20 cellular contexts compared by ENCODE assay signal in the genomic region with DNA sequence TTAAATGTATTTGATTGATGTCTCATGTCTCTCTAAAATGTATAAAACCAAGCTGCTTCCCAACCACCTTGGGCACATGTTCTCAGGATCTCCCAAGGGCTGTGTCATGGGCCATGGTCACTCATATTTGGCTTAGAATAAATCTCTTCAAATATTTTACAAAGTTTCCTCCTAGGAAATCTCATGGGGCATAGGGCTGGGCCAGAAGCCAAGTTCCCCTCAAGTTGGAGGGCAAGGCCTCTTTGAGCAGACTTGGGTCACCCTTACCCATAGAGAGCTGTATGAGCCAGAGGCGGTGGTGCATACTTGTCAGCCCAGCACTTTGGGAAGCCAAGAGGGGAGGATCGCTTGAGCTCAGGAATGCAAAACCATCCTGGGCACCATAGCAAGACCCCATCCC. TPM values are rescaled to one million over a fixed set of nuclear protein-coding genes. Genes with fewer than 3 reads are reported as not detected.
DNase-seq lines count a peak whose midpoint lies in the region; ATAC-seq and TF ChIP-seq lines count a peak whose summit lies in the region.
"Had no signal": no experiment of that assay in that cellular context is flagged by ENCODE, and none has a peak within 500 bp of the region (broad histone marks: within the 10 kb centered on the region; RNA-seq: fewer than 3 reads in every experiment).

No MANE protein-coding gene starts in this region.

- intact Hi-C loops in natural killer cell (cut with micrococcal nuclease), result no loop called here
- intact Hi-C loops in activated T-helper 2 cell treated with anti-CD3 and anti-CD28 coated beads, Interferon-gamma antibody, Interleukin-2, Interleukin-4, amounts not matched to agents 10 μg/mL and 5 μg/mL and 100 μg/mL, durations not matched to agents 14 hours and 24 hours and 36 hours (cut with micrococcal nuclease), result loop anchor here (5.0 kb wide), 1 partner anchor 143 kb away; no protein-coding TSS in a partner anchor

- H3K27me3 Mint-ChIP-seq in natural killer cell (ENCODE audit: low read depth in 2 of 2) (no peaks in the 10 kb centered on the region), progenitor cell of endocrine pancreas (no peaks in the 10 kb centered on the region)
- no peaks in the 10 kb centered on the region for H3K27me3 Mint-ChIP-seq in natural killer cell treated with Interleukin-12 subunit alpha and Interleukin-12 subunit beta and Interleukin-15 and Interleukin-18, amount 100 ng/mL, for 72 hours
- H3K27me3 Mint-ChIP-seq in activated T-helper 2 cell treated with anti-CD3 and anti-CD28 coated beads, Interferon-gamma antibody, Interleukin-2, Interleukin-4, amounts not matched to agents 10 μg/mL and 5 μg/mL and 100 μg/mL, durations not matched to agents 14 hours and 24 hours and 36 hours (ENCODE audit: low read depth), result no peaks in the 10 kb centered on the region
- H3K27me3 Mint-ChIP-seq in activated CD8-positive, alpha-beta memory T cell treated with anti-CD3 and anti-CD28 coated beads, Interleukin-2, amount 10 ng/mL, durations not matched to agents 7 days and 5 days, result no peaks in the 10 kb centered on the region

- ATAC-seq in natural killer cell (no peak), HG02973 (IDR thresholded peaks at IDR 0.05; ENCODE audit: unreplicated experiment) (no peak)
- no peak for ATAC-seq in natural killer cell treated with Interleukin-12 subunit alpha and Interleukin-12 subunit beta and Interleukin-15 and Interleukin-18, amount 100 ng/mL, for 72 hours
- no peak for ATAC-seq in activated CD8-positive, alpha-beta memory T cell treated with anti-CD3 and anti-CD28 coated beads, Interleukin-2, amount 10 ng/mL, durations not matched to agents 7 days and 5 days
- ATAC-seq: CD8-positive, alpha-beta T cell; Panc1 had no signal

- H3K4me3 Mint-ChIP-seq in natural killer cell, result peak overlapping the region; percentile 35
- H3K4me3 Mint-ChIP-seq in natural killer cell treated with Interleukin-12 subunit alpha and Interleukin-12 subunit beta and Interleukin-15 and Interleukin-18, amount 100 ng/mL, for 72 hours, result no peak overlapping the region
- H3K4me3 Mint-ChIP-seq in activated T-helper 2 cell treated with anti-CD3 and anti-CD28 coated beads, Interferon-gamma antibody, Interleukin-2, Interleukin-4, amounts not matched to agents 10 μg/mL and 5 μg/mL and 100 μg/mL, durations not matched to agents 14 hours and 24 hours and 36 hours (ENCODE audit: low read depth), result peak overlapping the region; percentile 11
- peak overlapping the region; percentile 24 for H3K4me3 Mint-ChIP-seq in progenitor cell of endocrine pancreas (ENCODE audit: low read depth)
- no peak overlapping the region for H3K4me3 Mint-ChIP-seq in activated CD8-positive, alpha-beta memory T cell treated with anti-CD3 and anti-CD28 coated beads, Interleukin-2, amount 10 ng/mL, durations not matched to agents 7 days and 5 days
- H3K4me3 Mint-ChIP-seq: CD8-positive, alpha-beta T cell; H9 had no signal

- peaks cover 30 to 38% of the 10 kb centered on the region in 2 donors for H3K4me1 Mint-ChIP-seq in natural killer cell
- H3K4me1 Mint-ChIP-seq in natural killer cell treated with Interleukin-12 subunit alpha and Interleukin-12 subunit beta and Interleukin-15 and Interleukin-18, amount 100 ng/mL, for 72 hours (ENCODE audit: low read depth in 2 of 2), result peaks cover 16 to 24% of the 10 kb centered on the region in 2 donors
- peaks cover 21% of the 10 kb centered on the region for H3K4me1 Mint-ChIP-seq in activated T-helper 2 cell treated with anti-CD3 and anti-CD28 coated beads, Interferon-gamma antibody, Interleukin-2, Interleukin-4, amounts not matched to agents 10 μg/mL and 5 μg/mL and 100 μg/mL, durations not matched to agents 14 hours and 24 hours and 36 hours (ENCODE audit: low read depth)
- peaks cover 12% of the 10 kb centered on the region for H3K4me1 Mint-ChIP-seq in progenitor cell of endocrine pancreas (ENCODE audit: low read depth)
- H3K4me1 Mint-ChIP-seq in activated CD8-positive, alpha-beta memory T cell treated with anti-CD3 and anti-CD28 coated beads, Interleukin-2, amount 10 ng/mL, durations not matched to agents 7 days and 5 days, result peaks cover 18% of the 10 kb centered on the region

- no peaks in the 10 kb centered on the region for H3K36me3 Mint-ChIP-seq in natural killer cell
- no peaks in the 10 kb centered on the region for H3K36me3 Mint-ChIP-seq in natural killer cell treated with Interleukin-12 subunit alpha and Interleukin-12 subunit beta and Interleukin-15 and Interleukin-18, amount 100 ng/mL, for 72 hours
- H3K36me3 Mint-ChIP-seq in activated T-helper 2 cell treated with anti-CD3 and anti-CD28 coated beads, Interferon-gamma antibody, Interleukin-2, Interleukin-4, amounts not matched to agents 10 μg/mL and 5 μg/mL and 100 μg/mL, durations not matched to agents 14 hours and 24 hours and 36 hours (ENCODE audit: low read depth), result peaks cover 10% of the 10 kb centered on the region
- no peaks in the 10 kb centered on the region for H3K36me3 Mint-ChIP-seq in progenitor cell of endocrine pancreas (ENCODE audit: insufficient read depth)
- peaks cover 1% of the 10 kb centered on the region for H3K36me3 Mint-ChIP-seq in activated CD8-positive, alpha-beta memory T cell treated with anti-CD3 and anti-CD28 coated beads, Interleukin-2, amount 10 ng/mL, durations not matched to agents 7 days and 5 days

- DNase-seq in natural killer cell (no peak), progenitor cell of endocrine pancreas (ENCODE audit: low spot score, unreplicated experiment) (no peak), superior temporal gyrus (ENCODE audit: extremely low spot score) (no peak)
- DNase-seq in natural killer cell treated with Interleukin-12 subunit alpha and Interleukin-12 subunit beta and Interleukin-15 and Interleukin-18, amount 100 ng/mL, for 72 hours (ENCODE audit: low spot score), result no peak
- DNase-seq in activated T-helper 2 cell treated with anti-CD3 and anti-CD28 coated beads, Interferon-gamma antibody, Interleukin-2, Interleukin-4, amounts not matched to agents 10 μg/mL and 5 μg/mL and 100 μg/mL, durations not matched to agents 14 hours and 24 hours and 36 hours (ENCODE audit: low spot score), result no peak
- DNase-seq in activated CD8-positive, alpha-beta memory T cell treated with anti-CD3 and anti-CD28 coated beads, Interleukin-2, amount 10 ng/mL, durations not matched to agents 7 days and 5 days, result no peak
- DNase-seq: BE2C; Calu3; CD8-positive, alpha-beta T cell; DMS153; H9; NCI-H1105; NCI-H2081; NCI-H2171; NCI-H345; NCI-H524; NCI-H774; NK-92 treated with Interleukin-12 subunit alpha and Interleukin-12 subunit beta, amount 100 ng/mL, for 24 hours had no signal

- H3K9me3 Mint-ChIP-seq in natural killer cell, result no peaks in the 10 kb centered on the region
- no peaks in the 10 kb centered on the region for H3K9me3 Mint-ChIP-seq in natural killer cell treated with Interleukin-12 subunit alpha and Interleukin-12 subunit beta and Interleukin-15 and Interleukin-18, amount 100 ng/mL, for 72 hours
- H3K9me3 Mint-ChIP-seq in activated T-helper 2 cell treated with anti-CD3 and anti-CD28 coated beads, Interferon-gamma antibody, Interleukin-2, Interleukin-4, amounts not matched to agents 10 μg/mL and 5 μg/mL and 100 μg/mL, durations not matched to agents 14 hours and 24 hours and 36 hours, result no peaks in the 10 kb centered on the region
- no peaks in the 10 kb centered on the region for H3K9me3 Mint-ChIP-seq in progenitor cell of endocrine pancreas (ENCODE audit: low read depth)
- no peaks in the 10 kb centered on the region for H3K9me3 Mint-ChIP-seq in activated CD8-positive, alpha-beta memory T cell treated with anti-CD3 and anti-CD28 coated beads, Interleukin-2, amount 10 ng/mL, durations not matched to agents 7 days and 5 days (ENCODE audit: low read depth)
- H3K9me3 Mint-ChIP-seq: CD8-positive, alpha-beta T cell; H9 had no signal

- TF ChIP-seq CTCF in natural killer cell (IDR thresholded peaks at IDR 0.05) (no peak), progenitor cell of endocrine pancreas (IDR thresholded peaks at IDR 0.05; ENCODE audit: unreplicated experiment) (no peak)

- H3K27ac Mint-ChIP-seq in natural killer cell, result peak overlapping the region in 1 of 2 donors; percentile 89
- no peak overlapping the region for H3K27ac Mint-ChIP-seq in natural killer cell treated with Interleukin-12 subunit alpha and Interleukin-12 subunit beta and Interleukin-15 and Interleukin-18, amount 100 ng/mL, for 72 hours
- H3K27ac Mint-ChIP-seq in activated T-helper 2 cell treated with anti-CD3 and anti-CD28 coated beads, Interferon-gamma antibody, Interleukin-2, Interleukin-4, amounts not matched to agents 10 μg/mL and 5 μg/mL and 100 μg/mL, durations not matched to agents 14 hours and 24 hours and 36 hours, result no peak overlapping the region
- no peak overlapping the region for H3K27ac Mint-ChIP-seq in progenitor cell of endocrine pancreas
- no peak overlapping the region for H3K27ac Mint-ChIP-seq in activated CD8-positive, alpha-beta memory T cell treated with anti-CD3 and anti-CD28 coated beads, Interleukin-2, amount 10 ng/mL, durations not matched to agents 7 days and 5 days
- H3K27ac Mint-ChIP-seq: CD8-positive, alpha-beta T cell; H9 had no signal

- CTCF ChIA-PET in activated CD8-positive, alpha-beta memory T cell treated with anti-CD3 and anti-CD28 coated beads, Interleukin-2, amount 10 ng/mL, durations not matched to agents 7 days and 5 days (lab: Charles Lee), result interaction anchor here (0.9 to 5.4 kb wide), 4 partner anchors 10 to 276 kb away, joined by 3 to 84 read pairs (median 3); partner anchors contain the start of gene SZRD1

RNA-seq across cellular contexts. Expression of gene FBXO42, which starts 2.3 kb away (rescaled TPM):
- total RNA-seq in natural killer cell, result 10 to 100 TPM; 19.5 to 24.5 (median 24.1) TPM
- total RNA-seq in natural killer cell treated with Interleukin-12 subunit alpha and Interleukin-12 subunit beta and Interleukin-15 and Interleukin-18, amount 100 ng/mL, for 72 hours, result 10 to 100 TPM; 27.9 to 34.9 TPM
- 17.9 and 18.5 TPM in 2 replicates for total RNA-seq in activated T-helper 2 cell treated with anti-CD3 and anti-CD28 coated beads, Interferon-gamma antibody, Interleukin-2, Interleukin-4, amounts not matched to agents 10 μg/mL and 5 μg/mL and 100 μg/mL, durations not matched to agents 14 hours and 24 hours and 36 hours
- total RNA-seq in progenitor cell of endocrine pancreas, result 26.8 and 30.5 TPM in 2 replicates
- 10 to 100 TPM; 17.6 to 19.7 TPM for total RNA-seq in activated CD8-positive, alpha-beta memory T cell treated with anti-CD3 and anti-CD28 coated beads, Interleukin-2, amount 10 ng/mL, durations not matched to agents 7 days and 5 days

RNA-seq across cellular contexts. Expression of gene SZRD1, which starts 12.4 kb away (rescaled TPM):
- total RNA-seq in natural killer cell (100 to 1,000 TPM; 170 to 187 (median 177) TPM), progenitor cell of endocrine pancreas (109 and 119 TPM in 2 replicates)
- total RNA-seq in natural killer cell treated with Interleukin-12 subunit alpha and Interleukin-12 subunit beta and Interleukin-15 and Interleukin-18, amount 100 ng/mL, for 72 hours, result 100 to 1,000 TPM; 232 to 279 TPM
- total RNA-seq in activated T-helper 2 cell treated with anti-CD3 and anti-CD28 coated beads, Interferon-gamma antibody, Interleukin-2, Interleukin-4, amounts not matched to agents 10 μg/mL and 5 μg/mL and 100 μg/mL, durations not matched to agents 14 hours and 24 hours and 36 hours, result 198 TPM in 2 replicates
- total RNA-seq in activated CD8-positive, alpha-beta memory T cell treated with anti-CD3 and anti-CD28 coated beads, Interleukin-2, amount 10 ng/mL, durations not matched to agents 7 days and 5 days, result 100 to 1,000 TPM; 161 to 189 TPM

Comparison
In these comparisons a context has a peak if more than half of its experiments do, and no peak if none do; other contexts are left out.
1. H3K4me3 Mint-ChIP-seq: peak in natural killer cell (single experiment), activated T-helper 2 cell treated with anti-CD3 and anti-CD28 coated beads, Interferon-gamma antibody, Interleukin-2, Interleukin-4, amounts not matched to agents 10 μg/mL and 5 μg/mL and 100 μg/mL, durations not matched to agents 14 hours and 24 hours and 36 hours (single experiment) and progenitor cell of endocrine pancreas (single experiment); none in natural killer cell treated with Interleukin-12 subunit alpha and Interleukin-12 subunit beta and Interleukin-15 and Interleukin-18, amount 100 ng/mL, for 72 hours (single experiment) and activated CD8-positive, alpha-beta memory T cell treated with anti-CD3 and anti-CD28 coated beads, Interleukin-2, amount 10 ng/mL, durations not matched to agents 7 days and 5 days (single experiment).